In genomic region chr17:81552244-81553017, GRCh38 we compare ENCODE assay signal across 1 cellular context.
A peak's percentile ranks its signal among the peaks of the same experiment; 100 is the strongest.
TF ChIP-seq lines count a peak whose summit lies in the region.

Gene FAAP100, minus strand, starts transcription at chr17:81552353. Its CDS starts 23 bp downstream, at chr17:81552330.

TF ChIP-seq in HepG2, 621 proteins besides CTCF, POLR2A, EP300 and RAD21 (continued from another document and continues in another):
- TF ChIP-seq ZBTB46 (CRISPR knock-in tag; IDR thresholded peaks at IDR 0.05; ENCODE audit: borderline replicate concordance) (no peak), HNF1B (CRISPR knock-in tag; IDR thresholded peaks at IDR 0.05) (no peak), MZF1 (CRISPR knock-in tag; IDR thresholded peaks at IDR 0.05; ENCODE audit: borderline replicate concordance) (no peak), ZNF724P (CRISPR knock-in tag; IDR thresholded peaks at IDR 0.05; ENCODE audit: borderline replicate concordance) (0 out of 2 replicates have a peak, but pooled peaks have one; percentile 43), GLI4 (CRISPR knock-in tag; IDR thresholded peaks at IDR 0.05; ENCODE audit: borderline replicate concordance) (no peak; the same call in none of the 2 replicates), CENPX (CRISPR knock-in tag; IDR thresholded peaks at IDR 0.05) (no peak), ZNF577 (CRISPR knock-in tag; IDR thresholded peaks at IDR 0.05; ENCODE audit: borderline replicate concordance, low read depth) (no peak), HIC2 (CRISPR knock-in tag; IDR thresholded peaks at IDR 0.05; ENCODE audit: low read depth) (no peak), HNF1A (IDR thresholded peaks at IDR 0.05; ENCODE audit: low read depth) (no peak), HNF1A (CRISPR knock-in tag; IDR thresholded peaks at IDR 0.05; ENCODE audit: borderline replicate concordance) (no peak; the same call in none of the 2 replicates), RBAK (CRISPR knock-in tag; IDR thresholded peaks at IDR 0.05) (no peak), SRSF9 (IDR thresholded peaks at IDR 0.05; ENCODE audit: borderline replicate concordance, insufficient read depth, low read depth, low read length, poor library complexity, severe bottlenecking) (no peak), KMT2A (CRISPR knock-in tag; IDR thresholded peaks at IDR 0.05) (no peak), SNAPC2 (CRISPR knock-in tag; IDR thresholded peaks at IDR 0.05) (peak; percentile 80), NR2F2 (IDR thresholded peaks at IDR 0.05; ENCODE audit: borderline replicate concordance, low read depth) (peak; percentile 37; the same call in 1 of the 2 replicates), ZNF33B (CRISPR knock-in tag; IDR thresholded peaks at IDR 0.05) (no peak; the same call in 1 of the 2 replicates), STAG1 (CRISPR knock-in tag; IDR thresholded peaks at IDR 0.05) (no peak; the same call in 1 of the 2 replicates), SP5 (CRISPR knock-in tag; IDR thresholded peaks at IDR 0.05; ENCODE audit: borderline replicate concordance, low read depth) (no peak; the same call in 1 of the 2 replicates), CREM (IDR thresholded peaks at IDR 0.05) (no peak), CREM (CRISPR knock-in tag; IDR thresholded peaks at IDR 0.05) (no peak), AKAP8 (CRISPR knock-in tag; IDR thresholded peaks at IDR 0.05) (peak; percentile 80; the same call in 1 of the 2 replicates), ZNF788 (CRISPR knock-in tag; IDR thresholded peaks at IDR 0.05; ENCODE audit: borderline replicate concordance) (peak; percentile 72; the same call in 1 of the 2 replicates), ZNF318 (CRISPR knock-in tag; IDR thresholded peaks at IDR 0.05) (0 out of 2 replicates have a peak, but pooled peaks have one; percentile 30), ZNF441 (CRISPR knock-in tag; IDR thresholded peaks at IDR 0.05; ENCODE audit: borderline replicate concordance) (peak; percentile 85), RELA (CRISPR knock-in tag; IDR thresholded peaks at IDR 0.05) (no peak), ZNF616 (CRISPR knock-in tag; IDR thresholded peaks at IDR 0.05; ENCODE audit: low read depth) (no peak), RBM22 (optimal IDR thresholded peaks at IDR 0.05; ENCODE audit: low read length) (peak; percentile 74), ZFP91 (CRISPR knock-in tag; IDR thresholded peaks at IDR 0.05; ENCODE audit: borderline replicate concordance) (peak; percentile 21; the same call in 1 of the 2 replicates), KLF11 (CRISPR knock-in tag; IDR thresholded peaks at IDR 0.05) (peak; percentile 23; the same call in 1 of the 2 replicates), E2F1 (CRISPR knock-in tag; IDR thresholded peaks at IDR 0.05) (no peak), ZMYM2 (CRISPR knock-in tag; IDR thresholded peaks at IDR 0.05) (no peak)
